ENCODE assay signal across 1 cellular context in the genomic region with DNA sequence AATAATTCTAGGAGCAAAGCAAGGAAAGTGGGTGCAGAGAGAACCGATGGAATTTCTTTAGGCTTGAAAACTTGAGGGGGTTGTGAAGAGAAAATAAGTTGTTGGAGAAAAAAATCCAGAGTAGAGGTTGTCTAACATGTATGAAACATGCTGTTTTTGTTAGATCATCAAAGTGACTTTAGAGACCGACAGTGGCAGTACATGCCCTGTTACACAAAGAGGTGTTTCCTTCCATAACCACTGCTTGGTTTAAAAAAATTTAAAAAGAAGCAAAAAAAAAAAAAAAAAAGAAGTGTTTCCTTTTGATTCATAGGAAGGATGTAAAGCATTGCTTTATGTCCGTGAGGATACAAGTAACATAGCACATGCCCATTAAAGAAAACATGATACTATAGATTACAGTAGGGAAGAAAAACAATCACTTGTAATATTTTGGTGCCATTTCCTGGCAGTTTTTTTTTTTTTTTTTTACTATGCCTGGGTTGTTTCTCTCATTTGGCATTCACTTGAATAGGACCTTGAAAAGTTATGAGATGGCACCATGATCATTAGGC.
TF ChIP-seq lines count a peak whose summit lies in the region.

No MANE protein-coding gene starts in this region.

TF ChIP-seq in endothelial cell of umbilical vein, 7 proteins besides CTCF, POLR2A, EP300 and RAD21:
- TF ChIP-seq EZH2 (IDR thresholded peaks at IDR 0.05; ENCODE audit: borderline replicate concordance, low read depth, low read length, severe bottlenecking) (no peak), JUN (IDR thresholded peaks at IDR 0.05; ENCODE audit: borderline replicate concordance, insufficient read depth, insufficient read length, low read depth) (peak; percentile 47), FOS (IDR thresholded peaks at IDR 0.05; ENCODE audit: borderline replicate concordance, insufficient read depth, low read length) (peak; percentile 47), GATA2 (IDR thresholded peaks at IDR 0.05; ENCODE audit: insufficient read depth, insufficient read length, low read depth, low read length) (peak; percentile 73), POLR2AphosphoS5 (IDR thresholded peaks at IDR 0.05; ENCODE audit: insufficient read depth, low read depth, low read length) (no peak)
- TF ChIP-seq, protein P1, sequence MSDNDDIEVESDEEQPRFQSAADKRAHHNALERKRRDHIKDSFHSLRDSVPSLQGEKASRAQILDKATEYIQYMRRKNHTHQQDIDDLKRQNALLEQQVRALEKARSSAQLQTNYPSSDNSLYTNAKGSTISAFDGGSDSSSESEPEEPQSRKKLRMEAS (IDR thresholded peaks at IDR 0.05; ENCODE audit: insufficient read depth, insufficient read length) = no peak
TF ChIP-seq in endothelial cell of umbilical vein: peak in this region for 3.
